ENCODE assay signal across 11 cellular contexts in genomic region chr1:161374373-161374772, GRCh38. TPM values are rescaled to one million over a fixed set of nuclear protein-coding genes. Genes with fewer than 3 reads are reported as not detected.
A peak's percentile ranks its signal among the peaks of the same experiment; 100 is the strongest.
DNase-seq lines count a peak whose midpoint lies in the region; ATAC-seq and TF ChIP-seq lines count a peak whose summit lies in the region.
"Had no signal": no experiment of that assay in that cellular context is flagged by ENCODE, and none has a peak within 500 bp of the region (broad histone marks: within the 10 kb centered on the region; RNA-seq: fewer than 3 reads in every experiment).

No MANE protein-coding gene starts in this region.

- no peak for ATAC-seq in GM19395 (IDR thresholded peaks at IDR 0.05; ENCODE audit: unreplicated experiment)
- no peak for ATAC-seq in natural killer cell treated with Interleukin-12 subunit alpha and Interleukin-12 subunit beta and Interleukin-15 and Interleukin-18, amount 100 ng/mL, for 72 hours
- ATAC-seq: sciatic nerve; stimulated activated naive CD8-positive, alpha-beta T cell treated with anti-CD3 and anti-CD28 coated beads, Interleukin-15, Interleukin-2, amounts not matched to agents 100 U/mL and 50 U/mL, for 24 hours had no signal

- H3K4me2 ChIP-seq in DOHH2 (ENCODE audit: low read length) (no peak overlapping the region), mesenchymal stem cell (ENCODE audit: low read length, poor library complexity, severe bottlenecking) (no peak overlapping the region)

- peaks cover 12% of the 10 kb centered on the region for H3F3A ChIP-seq in DOHH2 (ENCODE audit: control insufficient read depth, insufficient read depth)

- no peak overlapping the region for H2AFZ ChIP-seq in mesenchymal stem cell (ENCODE audit: low read depth, low read length)

- TF ChIP-seq POLR2A in adrenal gland (IDR thresholded peaks at IDR 0.05): no peak

- H3K9me3 ChIP-seq in DOHH2 (ENCODE audit: control insufficient read depth, insufficient read depth, low read length): no peaks in the 10 kb centered on the region
- no peaks in the 10 kb centered on the region for H3K9me3 ChIP-seq in adrenal gland (replicated peaks in 1 of 3)
- H3K9me3 ChIP-seq in mesenchymal stem cell (ENCODE audit: control insufficient read depth, low read length): no peaks in the 10 kb centered on the region

- H2BK15ac ChIP-seq in mesenchymal stem cell (ENCODE audit: low read depth, poor library complexity, severe bottlenecking): no peak overlapping the region

- no peak overlapping the region for H2BK12ac ChIP-seq in mesenchymal stem cell (ENCODE audit: low read length in 2 of 2)

- WGBS in adrenal gland, 4 donors: 31 to 50% (median 43%) methylated on average over 2 of the region's 2 CpGs
- WGBS in mesenchymal stem cell: 26% methylated on average over 1 of the region's 2 CpGs

- H4K8ac ChIP-seq in mesenchymal stem cell (ENCODE audit: low read length): no peak overlapping the region

- no peak overlapping the region for H3K27ac ChIP-seq in DOHH2 (ENCODE audit: low read depth, low read length)
- H3K27ac ChIP-seq in adrenal gland: no peak overlapping the region
- H3K27ac ChIP-seq in mesenchymal stem cell (ENCODE audit: low read length, poor library complexity, severe bottlenecking): no peak overlapping the region

- no peaks in the 10 kb centered on the region for H3K9me2 ChIP-seq in DOHH2 (replicated peaks; ENCODE audit: control insufficient read depth, low read length)

- no peaks in the 10 kb centered on the region for H3K36me3 Mint-ChIP-seq in natural killer cell treated with Interleukin-12 subunit alpha and Interleukin-12 subunit beta and Interleukin-15 and Interleukin-18, amount 100 ng/mL, for 72 hours

- H3K9ac ChIP-seq in mesenchymal stem cell (ENCODE audit: low read length): no peak overlapping the region

- H3K4me3 Mint-ChIP-seq in natural killer cell treated with Interleukin-12 subunit alpha and Interleukin-12 subunit beta and Interleukin-15 and Interleukin-18, amount 100 ng/mL, for 72 hours: no peak overlapping the region
- H3K4me3 Mint-ChIP-seq: dendritic cell treated with granulocyte-macrophage colony-stimulating factor and Interleukin-4, amounts not matched to agents 40 ng/mL and 50 ng/mL, for 4 days had no signal

- H3K14ac ChIP-seq in mesenchymal stem cell (ENCODE audit: low read length in 2 of 2): no peak overlapping the region

- H2BK120ac ChIP-seq in mesenchymal stem cell (ENCODE audit: low read depth, low read length): no peak overlapping the region

- H3K23ac ChIP-seq in mesenchymal stem cell (ENCODE audit: low read length in 2 of 2): no peak overlapping the region

- no peaks in the 10 kb centered on the region for H3K9me3 Mint-ChIP-seq in natural killer cell treated with Interleukin-12 subunit alpha and Interleukin-12 subunit beta and Interleukin-15 and Interleukin-18, amount 100 ng/mL, for 72 hours
- H3K9me3 Mint-ChIP-seq: dendritic cell treated with granulocyte-macrophage colony-stimulating factor and Interleukin-4, amounts not matched to agents 40 ng/mL and 50 ng/mL, for 4 days had no signal

- H3K4me3 ChIP-seq in DOHH2 (ENCODE audit: low read length) (no peak overlapping the region), adrenal gland (no peak overlapping the region), mesenchymal stem cell (ENCODE audit: insufficient read depth in 1 of 2, low read depth in 1 of 2, low read length in 2 of 2) (no peak overlapping the region)

- no peaks in the 10 kb centered on the region for H3K4me1 Mint-ChIP-seq in natural killer cell treated with Interleukin-12 subunit alpha and Interleukin-12 subunit beta and Interleukin-15 and Interleukin-18, amount 100 ng/mL, for 72 hours (ENCODE audit: low read depth in 2 of 2)

- H3K36me3 ChIP-seq in DOHH2 (ENCODE audit: control insufficient read depth, low read length) (no peaks in the 10 kb centered on the region), adrenal gland (replicated peaks in 1 of 2) (no peaks in the 10 kb centered on the region), mesenchymal stem cell (ENCODE audit: control insufficient read depth in 1 of 2, insufficient read depth in 2 of 2, low read depth in 1 of 2, low read length in 2 of 2) (no peaks in the 10 kb centered on the region)

- DNase-seq in HT1080 (ENCODE audit: low read depth) (peak; percentile 22), adrenal gland (peak in 1 of 7 donors; percentile 1), mesenchymal stem cell (peak; percentile 28), pons (ENCODE audit: low spot score) (no peak)
- DNase-seq in natural killer cell treated with Interleukin-12 subunit alpha and Interleukin-12 subunit beta and Interleukin-15 and Interleukin-18, amount 100 ng/mL, for 72 hours (ENCODE audit: low spot score): no peak
- DNase-seq: stimulated activated naive CD8-positive, alpha-beta T cell treated with anti-CD3 and anti-CD28 coated beads, Interleukin-15, Interleukin-2, amounts not matched to agents 100 U/mL and 50 U/mL, for 24 hours had no signal

- no peak overlapping the region for H2AK5ac ChIP-seq in mesenchymal stem cell (ENCODE audit: low read length, severe bottlenecking)

- H3K27ac Mint-ChIP-seq in natural killer cell treated with Interleukin-12 subunit alpha and Interleukin-12 subunit beta and Interleukin-15 and Interleukin-18, amount 100 ng/mL, for 72 hours: no peak overlapping the region
- H3K27ac Mint-ChIP-seq: dendritic cell treated with granulocyte-macrophage colony-stimulating factor and Interleukin-4, amounts not matched to agents 40 ng/mL and 50 ng/mL, for 4 days had no signal

- H3K79me1 ChIP-seq in mesenchymal stem cell (replicated peaks; ENCODE audit: low read length, poor library complexity, severe bottlenecking): no peaks in the 10 kb centered on the region

- no peak overlapping the region for H2BK5ac ChIP-seq in mesenchymal stem cell (ENCODE audit: low read depth, low read length, poor library complexity, severe bottlenecking)

- no peaks in the 10 kb centered on the region for H3K27me3 Mint-ChIP-seq in natural killer cell treated with Interleukin-12 subunit alpha and Interleukin-12 subunit beta and Interleukin-15 and Interleukin-18, amount 100 ng/mL, for 72 hours
- H3K27me3 Mint-ChIP-seq: dendritic cell treated with granulocyte-macrophage colony-stimulating factor and Interleukin-4, amounts not matched to agents 40 ng/mL and 50 ng/mL, for 4 days had no signal

- H3K18ac ChIP-seq in mesenchymal stem cell (ENCODE audit: low read depth in 1 of 2, low read length in 2 of 2): no peak overlapping the region

- no peaks in the 10 kb centered on the region for H4K20me1 ChIP-seq in DOHH2 (ENCODE audit: control insufficient read depth, insufficient read depth, low read depth, low read length)

- H3K79me2 ChIP-seq in DOHH2 (ENCODE audit: control insufficient read depth, low read length): no peaks in the 10 kb centered on the region

- H3K4me1 ChIP-seq in DOHH2 (ENCODE audit: control insufficient read depth, low read length) (peaks cover 8% of the 10 kb centered on the region), adrenal gland (replicated peaks in 1 of 2) (no peaks in the 10 kb centered on the region), mesenchymal stem cell (ENCODE audit: control insufficient read depth, insufficient read depth, low read depth, low read length) (peaks cover 2% of the 10 kb centered on the region)

- H3K27me3 ChIP-seq in DOHH2 (ENCODE audit: control insufficient read depth, low read length): no peaks in the 10 kb centered on the region
- H3K27me3 ChIP-seq in adrenal gland: no peaks in the 10 kb centered on the region
- no peaks in the 10 kb centered on the region for H3K27me3 ChIP-seq in mesenchymal stem cell (ENCODE audit: control insufficient read depth in 1 of 2, insufficient read depth in 1 of 2, low read length in 2 of 2)

- intact Hi-C loops in adrenal gland (cut with DNase I): loop anchor here in 1 of 2 donors (10.0 kb wide), 2 partner anchors 150 to 180 kb away; partner anchors contain the start of genes ADAMTS4, APOA2 and TOMM40L

- no peak overlapping the region for H4K91ac ChIP-seq in mesenchymal stem cell (ENCODE audit: low read length)

- TF ChIP-seq CTCF in DOHH2 (IDR thresholded peaks at IDR 0.05; ENCODE audit: low read depth, low read length, poor library complexity, severe bottlenecking) (peak; percentile 23), adrenal gland (IDR thresholded peaks at IDR 0.05) (peak in 5 of 6 experiments; percentile 10 to 42 (median 25))

- H3K4ac ChIP-seq in mesenchymal stem cell (ENCODE audit: low read depth in 1 of 2, low read length in 2 of 2): no peak overlapping the region

RNA-seq across cellular contexts. Expression of gene CFAP126, which starts 6.7 kb away (rescaled TPM):
- not detected in 2 replicates for total RNA-seq in HT1080 (2014; rRNA removed; shearing (Covaris generic))
- polyA plus RNA-seq in HT1080 (2015; cell fraction: cytosol; rRNA removed): not detected in 2 replicates
- not detected in 2 replicates for polyA plus RNA-seq in HT1080 (2015; cell fraction: nucleus; rRNA removed)
- not detected for total RNA-seq in adrenal gland
- polyA plus RNA-seq in adrenal gland: under 1 TPM in 1 of 3 donors, not detected in 2; 0.29 TPM
- polyA plus RNA-seq in mesenchymal stem cell (2013, experiment 1 of 2): not detected
- not detected for polyA plus RNA-seq in mesenchymal stem cell (2013, experiment 2 of 2)
- total RNA-seq in natural killer cell treated with Interleukin-12 subunit alpha and Interleukin-12 subunit beta and Interleukin-15 and Interleukin-18, amount 100 ng/mL, for 72 hours: not detected
- total RNA-seq: Right ventricle myocardium inferior had no signal

Comparison
In these comparisons a context has a peak if more than half of its experiments do, and no peak if none do; other contexts are left out.
1. DNase-seq: peak in HT1080 (single experiment) and mesenchymal stem cell (single experiment); none in pons (single experiment) and natural killer cell treated with Interleukin-12 subunit alpha and Interleukin-12 subunit beta and Interleukin-15 and Interleukin-18, amount 100 ng/mL, for 72 hours (single experiment).